ENCODE assay signal across 8 cellular contexts in genomic region chr19:41997121-41997850, GRCh38. TPM values are rescaled to one million over a fixed set of nuclear protein-coding genes. Genes with fewer than 3 reads are reported as not detected.
DNase-seq lines count a peak whose midpoint lies in the region; ATAC-seq, FAIRE-seq and TF ChIP-seq lines count a peak whose summit lies in the region.

No MANE protein-coding gene starts in this region.

- no peaks in the 10 kb centered on the region for H4K20me1 ChIP-seq in keratinocyte (ENCODE audit: control insufficient read depth, extremely low read depth, insufficient read depth, low read length)

- dilution Hi-C loops in keratinocyte (cut with MboI; ENCODE audit: extremely low pct_ligation_motif_present, low sequenced_read_pairs), result no loop called here

- peak; percentile 20 for ATAC-seq in Right ventricle myocardium inferior
- ATAC-seq in HG03565 (IDR thresholded peaks at IDR 0.05; ENCODE audit: unreplicated experiment), result no peak

- H3K27ac Mint-ChIP-seq in brain, result peak overlapping the region; percentile 86 to 98 (median 97)

- peaks cover 0 to 6% (median 0%) of the 10 kb centered on the region in 5 experiments for H3K9me3 Mint-ChIP-seq in brain

- H3K36me3 Mint-ChIP-seq in brain, result peaks cover 25% of the 10 kb centered on the region

- no peak overlapping the region for H2AFZ ChIP-seq in keratinocyte (ENCODE audit: control insufficient read depth, low read length)

- H3K9me3 ChIP-seq in keratinocyte (ENCODE audit: control insufficient read depth, low read depth, low read length), result no peaks in the 10 kb centered on the region
- no peaks in the 10 kb centered on the region for H3K9me3 ChIP-seq in stomach
- no peaks in the 10 kb centered on the region for H3K9me3 ChIP-seq in effector memory CD4-positive, alpha-beta T cell (ENCODE audit: control insufficient read depth, low read length)

- intact Hi-C loops in Right ventricle myocardium inferior (cut with DNase I) (loop anchor here (5.0 kb wide), 2 partner anchors 35 to 95 kb away; no protein-coding TSS in a partner anchor), cardiac septum (cut with DNase I) (loop anchor here (2.0 to 5.0 kb wide), 2 partner anchors 40 to 80 kb away; partner anchors contain the start of gene ZNF574), stomach (cut with DNase I; ENCODE audit: low total_unique reads) (no loop called here)

- peak overlapping the region; percentile 37 for H3K4me2 ChIP-seq in keratinocyte (ENCODE audit: control insufficient read depth, extremely low read depth, insufficient read depth, low read depth, low read length)

- no peak overlapping the region for H3K27ac ChIP-seq in keratinocyte (ENCODE audit: control insufficient read depth, insufficient read depth, low read length)
- H3K27ac ChIP-seq in stomach, result no peak overlapping the region
- H3K27ac ChIP-seq in effector memory CD4-positive, alpha-beta T cell (ENCODE audit: insufficient read depth, low read length, poor library complexity, severe bottlenecking), result no peak overlapping the region

- H3K4me3 ChIP-seq in keratinocyte (ENCODE audit: control insufficient read depth in 2 of 3, extremely low read depth in 1 of 3, insufficient read depth in 2 of 3, low read depth in 1 of 3, low read length in 3 of 3), result no peak overlapping the region
- H3K4me3 ChIP-seq in stomach, result no peak overlapping the region
- H3K4me3 ChIP-seq in effector memory CD4-positive, alpha-beta T cell (ENCODE audit: insufficient read depth, low read depth, low read length, poor library complexity, severe bottlenecking), result no peak overlapping the region

- 2 to 4% (median 3%) methylated on average over 35 of the region's 35 CpGs for WGBS in stomach, 5 donors

- H3K9ac ChIP-seq in keratinocyte (ENCODE audit: control insufficient read depth, extremely low read depth, insufficient read depth, low read length), result no peak overlapping the region

- peak overlapping the region; percentile 72 to 99 (median 77) for H3K4me3 Mint-ChIP-seq in brain

- DNase-seq in Right ventricle myocardium inferior (ENCODE audit: missing footprints), result peak; percentile 13
- no peak for DNase-seq in cardiac septum (ENCODE audit: low spot score)
- DNase-seq in SK-N-DZ (ENCODE audit: low spot score), result peak; percentile 32
- DNase-seq in keratinocyte (ENCODE audit: low read depth, low spot score), result no peak
- DNase-seq in stomach, result peak; percentile 43
- DNase-seq in effector memory CD4-positive, alpha-beta T cell, result no peak

- TF ChIP-seq CTCF in brain (conservative IDR thresholded peaks at IDR 0.05) (no peak), keratinocyte (optimal IDR thresholded peaks at IDR 0.05 in 1 of 3, IDR thresholded peaks at IDR 0.05 in 1 of 3, conservative IDR thresholded peaks at IDR 0.05 in 1 of 3; ENCODE audit: extremely low read depth in 1 of 3, insufficient read depth in 2 of 3, low read length in 3 of 3) (no peak), stomach (IDR thresholded peaks at IDR 0.05) (no peak)

- no peak for TF ChIP-seq EP300 in stomach (IDR thresholded peaks at IDR 0.05)

- FAIRE-seq in keratinocyte (lab: Jason Lieb, UNC), result no peak

- H3K27me3 Mint-ChIP-seq in brain, result peaks cover 32% of the 10 kb centered on the region

- H3K36me3 ChIP-seq in keratinocyte (ENCODE audit: control insufficient read depth in 2 of 2, extremely low read depth in 1 of 2, insufficient read depth in 2 of 2, low read length in 2 of 2) (no peaks in the 10 kb centered on the region), stomach (no peaks in the 10 kb centered on the region)
- no peaks in the 10 kb centered on the region for H3K36me3 ChIP-seq in effector memory CD4-positive, alpha-beta T cell (ENCODE audit: control insufficient read depth, insufficient read depth, low read length)

- no peak for TF ChIP-seq POLR2A in stomach (IDR thresholded peaks at IDR 0.05)

- H3K4me1 ChIP-seq in keratinocyte (ENCODE audit: control insufficient read depth, extremely low read depth, insufficient read depth, low read length) (no peaks in the 10 kb centered on the region), stomach (peaks cover 19 to 39% (median 32%) of the 10 kb centered on the region in 4 donors)
- H3K4me1 ChIP-seq in effector memory CD4-positive, alpha-beta T cell (ENCODE audit: control insufficient read depth, insufficient read depth, low read length, poor library complexity, severe bottlenecking), result peaks cover 19% of the 10 kb centered on the region

- no peaks in the 10 kb centered on the region for H3K79me2 ChIP-seq in keratinocyte (ENCODE audit: control insufficient read depth, insufficient read depth, low read length)

- peaks cover 58% of the 10 kb centered on the region for H3K4me1 Mint-ChIP-seq in brain

- H3K27me3 ChIP-seq in keratinocyte (ENCODE audit: control insufficient read depth, extremely low read depth, insufficient read depth, low read length), result peaks cover 73% of the 10 kb centered on the region
- peaks cover 11 to 99% (median 96%) of the 10 kb centered on the region in 3 donors for H3K27me3 ChIP-seq in stomach
- H3K27me3 ChIP-seq in effector memory CD4-positive, alpha-beta T cell (replicated peaks; ENCODE audit: control insufficient read depth, insufficient read depth, low read length, poor library complexity, severe bottlenecking), result peaks cover 32% of the 10 kb centered on the region

- H3K9me1 ChIP-seq in keratinocyte (ENCODE audit: control insufficient read depth, extremely low read depth, insufficient read depth, low read length), result no peaks in the 10 kb centered on the region

RNA-seq across cellular contexts. Expression of gene ATP1A3, which starts 3.3 kb away (rescaled TPM):
- 342 TPM for total RNA-seq in Right ventricle myocardium inferior
- total RNA-seq in cardiac septum, result 242 TPM
- 59.1 and 60.5 TPM in 2 replicates for polyA plus RNA-seq in SK-N-DZ (2014; cell fraction: cytosol; rRNA removed)
- polyA plus RNA-seq in SK-N-DZ (2014; cell fraction: nucleus; rRNA removed), result 28.8 and 38.0 TPM in 2 replicates
- 213 TPM for polyA plus RNA-seq in brain (ENCODE audit: insufficient read depth, low read depth, low replicate concordance)
- polyA plus RNA-seq in keratinocyte, result 0.05 to 0.09 TPM in 2 of 3 replicates, not detected in the other
- polyA plus RNA-seq in keratinocyte (2011; ENCODE audit: low read depth), result not detected
- 0.04 TPM in 1 of 2 replicates, not detected in the other for polyA plus RNA-seq in keratinocyte (2011; cell fraction: cytosol; rRNA removed)
- polyA plus RNA-seq in keratinocyte (2011; cell fraction: nucleus; rRNA removed), result 0.19 and 0.23 TPM in 2 replicates
- 0.20 and 0.21 TPM in 2 replicates for polyA plus RNA-seq in keratinocyte (2012; ENCODE audit: low replicate concordance)
- 0.13 to 0.30 TPM in 2 of 3 replicates, not detected in the other for polyA minus RNA-seq in keratinocyte
- not detected for polyA minus RNA-seq in keratinocyte (2011; cell fraction: cytosol; rRNA and poly(A)+ RNA removed)
- polyA minus RNA-seq in keratinocyte (2011; cell fraction: nucleus; rRNA and poly(A)+ RNA removed), result 0.21 and 0.31 TPM in 2 replicates
- under 1 TPM in 1 of 5 donors, not detected in 4; 0.29 TPM for total RNA-seq in stomach
- polyA plus RNA-seq in stomach, result under 1 TPM in 2 of 3 donors, not detected in 1; 0.12 to 0.45 TPM

RNA-seq across cellular contexts. Expression of gene RABAC1, which starts 38.2 kb away (rescaled TPM):
- total RNA-seq in Right ventricle myocardium inferior (68.4 TPM), cardiac septum (92.0 TPM), stomach (100 to 1,000 TPM in 3 of 5 donors, 10 to 100 TPM in 2; 44.6 to 499 (median 114) TPM)
- 64.4 and 74.3 TPM in 2 replicates for polyA plus RNA-seq in SK-N-DZ (2014; cell fraction: cytosol; rRNA removed)
- 37.0 and 58.7 TPM in 2 replicates for polyA plus RNA-seq in SK-N-DZ (2014; cell fraction: nucleus; rRNA removed)
- polyA plus RNA-seq in brain (ENCODE audit: insufficient read depth, low read depth, low replicate concordance) (203 TPM), keratinocyte (107 to 232 TPM (median 132 TPM) in 3 replicates), stomach (100 to 1,000 TPM; 127 to 181 (median 170) TPM)
- 8.6 TPM for polyA plus RNA-seq in keratinocyte (2011; ENCODE audit: low read depth)
- polyA plus RNA-seq in keratinocyte (2011; cell fraction: cytosol; rRNA removed), result 114 and 253 TPM in 2 replicates
- 174 and 215 TPM in 2 replicates for polyA plus RNA-seq in keratinocyte (2011; cell fraction: nucleus; rRNA removed)
- 144 and 232 TPM in 2 replicates for polyA plus RNA-seq in keratinocyte (2012; ENCODE audit: low replicate concordance)
- 61.4 to 131 TPM (median 107 TPM) in 3 replicates for polyA minus RNA-seq in keratinocyte
- polyA minus RNA-seq in keratinocyte (2011; cell fraction: cytosol; rRNA and poly(A)+ RNA removed), result 174 TPM
- polyA minus RNA-seq in keratinocyte (2011; cell fraction: nucleus; rRNA and poly(A)+ RNA removed), result 49.5 and 50.8 TPM in 2 replicates

Comparison
In these comparisons a context has a peak if more than half of its experiments do, and no peak if none do; other contexts are left out.
1. DNase-seq: peak in Right ventricle myocardium inferior (single experiment), SK-N-DZ (single experiment) and stomach (single experiment); none in cardiac septum (single experiment), keratinocyte (single experiment) and effector memory CD4-positive, alpha-beta T cell (0 of 3).
2. RNA of gene ATP1A3, which starts 3.3 kb away (total RNA-seq): 342 TPM in Right ventricle myocardium inferior (single experiment) and 242 TPM in cardiac septum (single experiment); 0.29 TPM in stomach; every median in the first group is over 100 times any median in the second.